In the genomic region with DNA sequence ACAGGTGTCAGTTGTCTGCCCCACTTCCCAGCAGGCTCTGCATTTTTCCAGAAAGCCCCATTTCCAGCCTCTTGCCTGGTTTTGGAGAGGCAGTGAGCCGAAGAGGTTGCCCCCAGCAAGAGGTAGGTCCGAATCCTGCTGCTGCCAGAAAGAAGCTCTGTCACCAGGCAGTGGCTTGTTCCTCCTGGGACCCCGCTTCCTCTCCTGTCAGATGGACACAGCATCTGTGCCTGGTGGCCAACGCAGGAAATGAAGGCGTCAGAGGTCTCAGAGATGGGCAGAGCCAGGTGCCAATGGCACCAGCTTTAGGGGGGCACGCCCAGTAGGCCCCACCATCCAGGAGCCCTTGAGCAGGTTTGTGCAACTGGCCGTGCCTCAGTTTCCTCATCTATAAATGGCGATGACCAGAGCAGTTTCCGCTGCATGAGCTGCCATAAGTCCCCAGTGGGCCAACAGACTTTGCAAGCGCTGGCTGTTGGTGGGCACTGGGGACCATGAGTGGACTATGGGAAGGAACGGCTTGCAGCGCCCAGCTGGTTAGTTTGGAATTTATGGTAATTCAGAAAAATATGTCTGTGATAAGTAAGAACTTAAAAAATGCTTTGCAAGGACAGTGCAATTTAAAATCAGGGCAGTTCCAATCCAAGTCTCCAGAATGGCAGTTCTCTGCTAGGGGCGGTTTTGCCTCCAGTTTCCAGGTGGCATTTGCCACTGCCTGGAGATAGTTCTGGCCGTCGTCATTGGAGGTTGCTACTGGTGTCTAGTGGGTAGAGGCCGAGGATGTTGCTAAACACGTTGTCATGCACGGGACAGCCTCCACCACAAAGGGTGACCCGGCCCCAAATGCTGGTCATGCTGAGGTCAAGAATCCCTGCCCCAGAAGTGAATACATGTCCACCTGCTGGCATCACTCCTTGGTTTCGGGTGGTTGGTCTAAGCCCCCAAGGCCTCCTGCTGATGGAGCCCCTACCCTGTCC, we compare ENCODE assay signal across 1 cellular context.
TF ChIP-seq lines count a peak whose summit lies in the region.

No MANE protein-coding gene starts in this region.

TF ChIP-seq in WTC11, 78 proteins besides CTCF, POLR2A, EP300 and RAD21 (continued from another document):
- TF ChIP-seq, protein P1, sequence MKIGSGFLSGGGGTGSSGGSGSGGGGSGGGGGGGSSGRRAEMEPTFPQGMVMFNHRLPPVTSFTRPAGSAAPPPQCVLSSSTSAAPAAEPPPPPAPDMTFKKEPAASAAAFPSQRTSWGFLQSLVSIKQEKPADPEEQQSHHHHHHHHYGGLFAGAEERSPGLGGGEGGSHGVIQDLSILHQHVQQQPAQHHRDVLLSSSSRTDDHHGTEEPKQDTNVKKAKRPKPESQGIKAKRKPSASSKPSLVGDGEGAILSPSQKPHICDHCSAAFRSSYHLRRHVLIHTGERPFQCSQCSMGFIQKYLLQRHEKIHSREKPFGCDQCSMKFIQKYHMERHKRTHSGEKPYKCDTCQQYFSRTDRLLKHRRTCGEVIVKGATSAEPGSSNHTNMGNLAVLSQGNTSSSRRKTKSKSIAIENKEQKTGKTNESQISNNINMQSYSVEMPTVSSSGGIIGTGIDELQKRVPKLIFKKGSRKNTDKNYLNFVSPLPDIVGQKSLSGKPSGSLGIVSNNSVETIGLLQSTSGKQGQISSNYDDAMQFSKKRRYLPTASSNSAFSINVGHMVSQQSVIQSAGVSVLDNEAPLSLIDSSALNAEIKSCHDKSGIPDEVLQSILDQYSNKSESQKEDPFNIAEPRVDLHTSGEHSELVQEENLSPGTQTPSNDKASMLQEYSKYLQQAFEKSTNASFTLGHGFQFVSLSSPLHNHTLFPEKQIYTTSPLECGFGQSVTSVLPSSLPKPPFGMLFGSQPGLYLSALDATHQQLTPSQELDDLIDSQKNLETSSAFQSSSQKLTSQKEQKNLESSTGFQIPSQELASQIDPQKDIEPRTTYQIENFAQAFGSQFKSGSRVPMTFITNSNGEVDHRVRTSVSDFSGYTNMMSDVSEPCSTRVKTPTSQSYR (CRISPR knock-in tag; IDR thresholded peaks at IDR 0.05): no peak
TF ChIP-seq in WTC11: peak in this region for 0.
